In genomic region chr3:149401215-149401925, GRCh38 we compare ENCODE assay signal across 1 cellular context.
TF ChIP-seq lines count a peak whose summit lies in the region.

No MANE protein-coding gene starts in this region.

TF ChIP-seq in HepG2, 621 proteins besides CTCF, POLR2A, EP300 and RAD21 (continued from another document and continues in another):
- TF ChIP-seq ZNF646 (CRISPR knock-in tag; IDR thresholded peaks at IDR 0.05): no peak
- no peak for TF ChIP-seq ZNF451 (CRISPR knock-in tag; IDR thresholded peaks at IDR 0.05)
- TF ChIP-seq SKI (IDR thresholded peaks at IDR 0.05; ENCODE audit: partially characterized antibody): peak; percentile 63
- no peak for TF ChIP-seq ZNF691 (CRISPR knock-in tag; IDR thresholded peaks at IDR 0.05; ENCODE audit: borderline replicate concordance, low read depth)
- peak; percentile 44; the same call in 1 of the 2 replicates for TF ChIP-seq DMAP1 (CRISPR knock-in tag; IDR thresholded peaks at IDR 0.05)
- peak; percentile 17; the same call in 1 of the 2 replicates for TF ChIP-seq KAT7 (CRISPR knock-in tag; IDR thresholded peaks at IDR 0.05; ENCODE audit: borderline replicate concordance)
- peak; percentile 38 for TF ChIP-seq SALL1 (CRISPR knock-in tag; IDR thresholded peaks at IDR 0.05)
- peak; percentile 76 for TF ChIP-seq POGZ (CRISPR knock-in tag; IDR thresholded peaks at IDR 0.05)
- no peak for TF ChIP-seq ZBTB14 (CRISPR knock-in tag; IDR thresholded peaks at IDR 0.05)
- no peak for TF ChIP-seq SP2 (CRISPR knock-in tag; IDR thresholded peaks at IDR 0.05)
- TF ChIP-seq ZNF546 (CRISPR knock-in tag; conservative IDR thresholded peaks at IDR 0.05): no peak
- no peak for TF ChIP-seq ZNF770 (CRISPR knock-in tag; IDR thresholded peaks at IDR 0.05)
- TF ChIP-seq PAX8 (CRISPR knock-in tag; IDR thresholded peaks at IDR 0.05; ENCODE audit: borderline replicate concordance): no peak
- TF ChIP-seq CEBPB (IDR thresholded peaks at IDR 0.05; ENCODE audit: borderline replicate concordance, low read depth, low read length): peak; percentile 98
- TF ChIP-seq ZNF263 (CRISPR knock-in tag; IDR thresholded peaks at IDR 0.05): no peak
- TF ChIP-seq RXRA (CRISPR knock-in tag; IDR thresholded peaks at IDR 0.05): no peak
- TF ChIP-seq ZSCAN21 (CRISPR knock-in tag; IDR thresholded peaks at IDR 0.05; ENCODE audit: borderline replicate concordance): no peak
- TF ChIP-seq PITX1 (CRISPR knock-in tag; IDR thresholded peaks at IDR 0.05): peak; percentile 97
- TF ChIP-seq ZBTB40 (IDR thresholded peaks at IDR 0.05): no peak
- TF ChIP-seq ZBTB40 (CRISPR knock-in tag; IDR thresholded peaks at IDR 0.05): no peak
- TF ChIP-seq ZBTB39 (CRISPR knock-in tag; IDR thresholded peaks at IDR 0.05): peak; percentile 85; the same call in 1 of the 2 replicates
- peak; percentile 57; the same call in 1 of the 2 replicates for TF ChIP-seq ZNF264 (CRISPR knock-in tag; IDR thresholded peaks at IDR 0.05)
- TF ChIP-seq RERE (CRISPR knock-in tag; IDR thresholded peaks at IDR 0.05; ENCODE audit: low read depth): peak; percentile 92
- peak; percentile 80 for TF ChIP-seq JUND (CRISPR knock-in tag; IDR thresholded peaks at IDR 0.05)
